In genomic region chr3:134535186-134535974, GRCh38 we compare ENCODE assay signal across 26 cellular contexts.
"Had no signal": no experiment of that assay in that cellular context is flagged by ENCODE, and none has a peak within 500 bp of the region (broad histone marks: within the 10 kb centered on the region; RNA-seq: fewer than 3 reads in every experiment).

No MANE protein-coding gene starts in this region.

- ATAC-seq: activated CD8-positive, alpha-beta memory T cell treated with anti-CD3 and anti-CD28 coated beads, Interleukin-2, amount 10 ng/mL, durations not matched to agents 7 days and 5 days; activated CD8-positive, alpha-beta T cell treated with anti-CD3 and anti-CD28 coated beads for 36 hours; left lobe of liver; lower lobe of right lung; mucosa of descending colon; stimulated activated memory B cell treated with anti-CD40 and anti-IgM and Interleukin-4, amounts not matched to agents 10 μg/mL and 1 μg/mL and 100 μg/mL, for 72 hours had no signal

- H3K9me3 ChIP-seq: lower lobe of right lung, mucosa of descending colon, stomach, suprapubic skin, transverse colon had no signal

- H3K4me1 Mint-ChIP-seq: activated CD4-positive, alpha-beta T cell treated with anti-CD3 and anti-CD28 coated beads, Interleukin-2, amount 10 ng/mL, durations not matched to agents 7 days and 5 days; activated CD8-positive, alpha-beta memory T cell treated with anti-CD3 and anti-CD28 coated beads, Interleukin-2, amount 10 ng/mL, durations not matched to agents 7 days and 5 days; activated naive CD4-positive, alpha-beta T cell treated with anti-CD3 and anti-CD28 coated beads, Interleukin-2, amount 10 ng/mL, durations not matched to agents 7 days and 5 days; brain; immature natural killer cell; stimulated activated memory B cell treated with anti-CD40 and anti-IgM and Interleukin-4, amounts not matched to agents 10 μg/mL and 1 μg/mL and 100 μg/mL, for 72 hours had no signal

- H3K4me3 Mint-ChIP-seq: activated CD4-positive, alpha-beta T cell treated with anti-CD3 and anti-CD28 coated beads, Interleukin-2, amount 10 ng/mL, durations not matched to agents 7 days and 5 days; activated CD8-positive, alpha-beta memory T cell treated with anti-CD3 and anti-CD28 coated beads, Interleukin-2, amount 10 ng/mL, durations not matched to agents 7 days and 5 days; activated CD8-positive, alpha-beta T cell treated with anti-CD3 and anti-CD28 coated beads for 36 hours; activated naive CD4-positive, alpha-beta T cell treated with anti-CD3 and anti-CD28 coated beads, Interleukin-2, amount 10 ng/mL, durations not matched to agents 7 days and 5 days; brain; dendritic cell treated with granulocyte-macrophage colony-stimulating factor and Interleukin-4, amounts not matched to agents 40 ng/mL and 50 ng/mL, for 4 days; immature natural killer cell; stimulated activated memory B cell treated with anti-CD40 and anti-IgM and Interleukin-4, amounts not matched to agents 10 μg/mL and 1 μg/mL and 100 μg/mL, for 72 hours; T-helper 1 cell treated with Interleukin-12 subunit alpha and Interleukin-12 subunit beta and Interleukin-4 antibody, amounts not matched to agents 30 μg/mL and 1 μg/mL, for 36 hours had no signal

- H3K27me3 Mint-ChIP-seq: activated CD4-positive, alpha-beta T cell treated with anti-CD3 and anti-CD28 coated beads, Interleukin-2, amount 10 ng/mL, durations not matched to agents 7 days and 5 days; activated CD8-positive, alpha-beta memory T cell treated with anti-CD3 and anti-CD28 coated beads, Interleukin-2, amount 10 ng/mL, durations not matched to agents 7 days and 5 days; activated CD8-positive, alpha-beta T cell treated with anti-CD3 and anti-CD28 coated beads for 36 hours; activated naive CD4-positive, alpha-beta T cell treated with anti-CD3 and anti-CD28 coated beads, Interleukin-2, amount 10 ng/mL, durations not matched to agents 7 days and 5 days; dendritic cell treated with granulocyte-macrophage colony-stimulating factor and Interleukin-4, amounts not matched to agents 40 ng/mL and 50 ng/mL, for 4 days; progenitor cell of endocrine pancreas; stimulated activated memory B cell treated with anti-CD40 and anti-IgM and Interleukin-4, amounts not matched to agents 10 μg/mL and 1 μg/mL and 100 μg/mL, for 72 hours had no signal

- H3K4me3 ChIP-seq: hepatocyte, lower lobe of right lung, mucosa of descending colon, stomach, suprapubic skin, transverse colon had no signal

- DNase-seq: activated CD4-positive, alpha-beta T cell treated with anti-CD3 and anti-CD28 coated beads, Interleukin-2, amount 10 ng/mL, durations not matched to agents 7 days and 5 days; activated CD4-positive, CD25-positive, alpha-beta regulatory T cell treated with anti-CD3 and anti-CD28 coated beads, Interleukin-2, amount 50 U/mL, for 72 hours; activated CD8-positive, alpha-beta memory T cell treated with anti-CD3 and anti-CD28 coated beads, Interleukin-2, amount 10 ng/mL, durations not matched to agents 7 days and 5 days; activated CD8-positive, alpha-beta T cell treated with anti-CD3 and anti-CD28 coated beads for 36 hours; activated effector memory CD4-positive, alpha-beta T cell treated with anti-CD3 and anti-CD28 coated beads, Interleukin-2, amount 50 U/mL, for 16 hours; activated naive CD4-positive, alpha-beta T cell treated with anti-CD3 and anti-CD28 coated beads, Interleukin-2, amount 10 ng/mL, durations not matched to agents 7 days and 5 days; activated T-cell treated with anti-CD3 and anti-CD28 coated beads for 4 hours; effector CD8-positive, alpha-beta T cell; foreskin fibroblast; immature natural killer cell; lower lobe of right lung; mesendoderm; mucosa of descending colon; stimulated activated CD4-positive, alpha-beta T cell treated with anti-CD3 and anti-CD28 coated beads, Interleukin-12 subunit alpha, Interleukin-12 subunit beta, amount 100 ng/mL, for 4 hours; stimulated activated CD4-positive, alpha-beta T cell treated with anti-CD3 and anti-CD28 coated beads, Interleukin-1b, Interleukin-23, amount 100 ng/mL, for 48 hours; stomach; transverse colon; WERI-Rb-1 had no signal

- H3K27ac Mint-ChIP-seq: activated CD4-positive, alpha-beta T cell treated with anti-CD3 and anti-CD28 coated beads, Interleukin-2, amount 10 ng/mL, durations not matched to agents 7 days and 5 days; activated CD8-positive, alpha-beta memory T cell treated with anti-CD3 and anti-CD28 coated beads, Interleukin-2, amount 10 ng/mL, durations not matched to agents 7 days and 5 days; activated CD8-positive, alpha-beta T cell treated with anti-CD3 and anti-CD28 coated beads for 36 hours; activated naive CD4-positive, alpha-beta T cell treated with anti-CD3 and anti-CD28 coated beads, Interleukin-2, amount 10 ng/mL, durations not matched to agents 7 days and 5 days; brain; dendritic cell treated with granulocyte-macrophage colony-stimulating factor and Interleukin-4, amounts not matched to agents 40 ng/mL and 50 ng/mL, for 4 days; immature natural killer cell; progenitor cell of endocrine pancreas; stimulated activated memory B cell treated with anti-CD40 and anti-IgM and Interleukin-4, amounts not matched to agents 10 μg/mL and 1 μg/mL and 100 μg/mL, for 72 hours; T-helper 1 cell treated with Interleukin-12 subunit alpha and Interleukin-12 subunit beta and Interleukin-4 antibody, amounts not matched to agents 30 μg/mL and 1 μg/mL, for 36 hours had no signal
